22 cellular contexts compared by ENCODE assay signal in genomic region chr1:28110555-28110954, GRCh38. TPM values are rescaled to one million over a fixed set of nuclear protein-coding genes. Genes with fewer than 3 reads are reported as not detected.
DNase-seq lines count a peak whose midpoint lies in the region; ATAC-seq, FAIRE-seq and TF ChIP-seq lines count a peak whose summit lies in the region.
"Had no signal": no experiment of that assay in that cellular context is flagged by ENCODE, and none has a peak within 500 bp of the region (broad histone marks: within the 10 kb centered on the region; RNA-seq: fewer than 3 reads in every experiment).

No MANE protein-coding gene starts in this region.

- no peak overlapping the region for H3K27ac Mint-ChIP-seq in chondrocyte (ENCODE audit: unreplicated experiment)
- H3K27ac Mint-ChIP-seq: CD8-positive, alpha-beta T cell had no signal

- H3K9me3 Mint-ChIP-seq in chondrocyte (ENCODE audit: low read depth) = peaks cover 3% of the 10 kb centered on the region
- H3K9me3 Mint-ChIP-seq: CD8-positive, alpha-beta T cell had no signal

- peak; percentile 35 for DNase-seq in A172 (ENCODE audit: low spot score)
- DNase-seq in HT1080 (ENCODE audit: low read depth) = peak; percentile 75
- DNase-seq in bronchial epithelial cell (ENCODE audit: low read depth) = peak; percentile 89
- DNase-seq in lower lobe of right lung = no peak
- no peak for DNase-seq in amniotic stem cell (lab: John Stamatoyannopoulos, UW)
- DNase-seq in chondrocyte (ENCODE audit: low spot score) = no peak
- DNase-seq: adrenal gland; CD8-positive, alpha-beta T cell; erythroblast; head of caudate nucleus; NCI-H1694; NCI-H446 treated with DMSO at 0.1 percent for 48 hours; pancreas; transverse colon had no signal

- H3K4me3 Mint-ChIP-seq in chondrocyte (ENCODE audit: unreplicated experiment) = no peak overlapping the region
- H3K4me3 Mint-ChIP-seq: CD8-positive, alpha-beta T cell had no signal

- intact Hi-C loops in lower lobe of right lung (cut with DNase I) = no loop called here

- H3K4me1 Mint-ChIP-seq in chondrocyte (ENCODE audit: low read depth) = no peaks in the 10 kb centered on the region

- H3K4me3 ChIP-seq in bronchial epithelial cell (ENCODE audit: low read depth, low read length) (no peak overlapping the region), lower lobe of right lung (no peak overlapping the region)
- H3K4me3 ChIP-seq: A549, adrenal gland, GM12878, pancreas, SK-N-MC, transverse colon had no signal

- no peak for FAIRE-seq in bronchial epithelial cell (lab: Jason Lieb, UNC)
- FAIRE-seq: A549, colon, GM12878, pancreas had no signal

- no peaks in the 10 kb centered on the region for H3K27me3 Mint-ChIP-seq in chondrocyte (ENCODE audit: low read depth)

- TF ChIP-seq CTCF in bronchial epithelial cell (IDR thresholded peaks at IDR 0.05; ENCODE audit: insufficient read depth, low read length, severe bottlenecking) (no peak), lower lobe of right lung (IDR thresholded peaks at IDR 0.05) (no peak), chondrocyte (IDR thresholded peaks at IDR 0.05) (no peak)

- no peaks in the 10 kb centered on the region for H3K9me3 ChIP-seq in lower lobe of right lung
- H3K9me3 ChIP-seq: A549, adrenal gland, pancreas, transverse colon had no signal

- H3K4me1 ChIP-seq in lower lobe of right lung = no peaks in the 10 kb centered on the region
- H3K4me1 ChIP-seq: adrenal gland, pancreas had no signal

- no peak for ATAC-seq in lower lobe of right lung
- no peak for ATAC-seq in HG02642 (IDR thresholded peaks at IDR 0.05; ENCODE audit: poor library complexity, unreplicated experiment)
- ATAC-seq in HG03095 (IDR thresholded peaks at IDR 0.05; ENCODE audit: unreplicated experiment) = no peak
- ATAC-seq: CD8-positive, alpha-beta T cell; HCT116 had no signal

- no peaks in the 10 kb centered on the region for H3K27me3 ChIP-seq in bronchial epithelial cell (ENCODE audit: control insufficient read depth, insufficient read depth, low read length)
- H3K27me3 ChIP-seq in lower lobe of right lung (ENCODE audit: low read depth) = no peaks in the 10 kb centered on the region
- H3K27me3 ChIP-seq: adrenal gland, pancreas, transverse colon had no signal

- H3K36me3 ChIP-seq in bronchial epithelial cell (ENCODE audit: control insufficient read depth, insufficient read depth, low read length) (no peaks in the 10 kb centered on the region), lower lobe of right lung (no peaks in the 10 kb centered on the region)
- H3K36me3 ChIP-seq: adrenal gland, pancreas, transverse colon had no signal

- peak overlapping the region; percentile 75 for H3K27ac ChIP-seq in lower lobe of right lung
- H3K27ac ChIP-seq: SK-N-MC, transverse colon, VCaP had no signal

- H3K36me3 Mint-ChIP-seq in chondrocyte (ENCODE audit: low read depth) = no peaks in the 10 kb centered on the region
- H3K36me3 Mint-ChIP-seq: CD8-positive, alpha-beta T cell had no signal

RNA-seq across cellular contexts. Expression of gene EYA3, which starts 22.1 kb away (rescaled TPM):
- total RNA-seq in A172 (2014; rRNA removed; shearing (Covaris generic)) = 6.8 and 10.4 TPM in 2 replicates
- 18.0 and 19.5 TPM in 2 replicates for total RNA-seq in HT1080 (2014; rRNA removed; shearing (Covaris generic))
- 17.9 and 19.7 TPM in 2 replicates for polyA plus RNA-seq in HT1080 (2015; cell fraction: cytosol; rRNA removed)
- 39.1 and 40.2 TPM in 2 replicates for polyA plus RNA-seq in HT1080 (2015; cell fraction: nucleus; rRNA removed)
- 5.8 and 7.1 TPM in 2 replicates for total RNA-seq in bronchial epithelial cell
- total RNA-seq in lower lobe of right lung = 20.4 TPM
- total RNA-seq in chondrocyte = 13.5 to 17.9 TPM (median 15.7 TPM) in 3 replicates

Comparison
In these comparisons a context has a peak if more than half of its experiments do, and no peak if none do; other contexts are left out.
1. DNase-seq: peak in A172 (single experiment), HT1080 (single experiment) and bronchial epithelial cell (single experiment); none in lower lobe of right lung (single experiment), amniotic stem cell (single experiment) and chondrocyte (single experiment).